9 cellular contexts compared by ENCODE assay signal in genomic region chr14:105397350-105397931, GRCh38. TPM values are rescaled to one million over a fixed set of nuclear protein-coding genes. Genes with fewer than 3 reads are reported as not detected.
DNase-seq lines count a peak whose midpoint lies in the region; ATAC-seq, FAIRE-seq and TF ChIP-seq lines count a peak whose summit lies in the region.
"Had no signal": no experiment of that assay in that cellular context is flagged by ENCODE, and none has a peak within 500 bp of the region (broad histone marks: within the 10 kb centered on the region; RNA-seq: fewer than 3 reads in every experiment).

No MANE protein-coding gene starts in this region.

- H3K27ac ChIP-seq in GM12878 (ENCODE audit: control insufficient read depth, insufficient read depth), result peak overlapping the region; percentile 84
- H3K27ac ChIP-seq in right lobe of liver, result peak overlapping the region in 2 of 3 donors; percentile 82 to 83
- peak overlapping the region in 2 of 3 donors; percentile 74 to 80 for H3K27ac ChIP-seq in thyroid gland

- H3K36me3 Mint-ChIP-seq in activated CD4-positive, alpha-beta T cell treated with anti-CD3 and anti-CD28 coated beads, Interleukin-2, amount 10 ng/mL, durations not matched to agents 24 days and 14 days (ENCODE audit: low read depth), result peaks cover 33% of the 10 kb centered on the region

- H3K4me1 Mint-ChIP-seq in activated CD4-positive, alpha-beta T cell treated with anti-CD3 and anti-CD28 coated beads, Interleukin-2, amount 10 ng/mL, durations not matched to agents 24 days and 14 days, result peaks cover 17% of the 10 kb centered on the region

- H2AFZ ChIP-seq in GM12878 (ENCODE audit: control insufficient read depth, low read depth, low read length), result peak overlapping the region; percentile 92; the same call in 1 of the 2 replicates

- intact Hi-C loops in activated CD4-positive, alpha-beta T cell treated with anti-CD3 and anti-CD28 coated beads, Interleukin-2, amount 10 ng/mL, durations not matched to agents 24 days and 14 days (cut with micrococcal nuclease), result loop anchor here (5.0 kb wide), 1 partner anchor 645 kb away; the partner anchor contains the start of gene SIVA1
- intact Hi-C loops in GM12878 (cut with micrococcal nuclease; ENCODE audit: unreplicated experiment), result no loop called here
- intact Hi-C loops in right lobe of liver (cut with DNase I), result no loop called here
- intact Hi-C loops in thyroid gland (cut with DNase I), result no loop called here

- TF ChIP-seq RAD21 in GM12878 (IDR thresholded peaks at IDR 0.05; ENCODE audit: insufficient read depth, low read depth, low read length), result no peak

- peak overlapping the region; percentile 88 for H3K27ac Mint-ChIP-seq in activated CD4-positive, alpha-beta T cell treated with anti-CD3 and anti-CD28 coated beads, Interleukin-2, amount 10 ng/mL, durations not matched to agents 24 days and 14 days

- no peak for TF ChIP-seq EP300 in GM12878 (IDR thresholded peaks at IDR 0.05; ENCODE audit: borderline replicate concordance in 1 of 2, control insufficient read depth in 1 of 2, low read depth in 2 of 2, low read length in 2 of 2)

- TF ChIP-seq CTCF in GM12878 (IDR thresholded peaks at IDR 0.05 in 2 of 3, conservative IDR thresholded peaks at IDR 0.05 in 1 of 3; ENCODE audit: control insufficient read depth in 2 of 3, extremely low read depth in 1 of 3, insufficient read depth in 1 of 3, low read depth in 3 of 3, low read length in 3 of 3), result no peak
- no peak for TF ChIP-seq CTCF in right lobe of liver (IDR thresholded peaks at IDR 0.05)
- no peak for TF ChIP-seq CTCF in thyroid gland (IDR thresholded peaks at IDR 0.05)
- no peak for TF ChIP-seq CTCF in GM13976 (IDR thresholded peaks at IDR 0.05; ENCODE audit: borderline replicate concordance, control extremely low read depth, extremely low read depth, insufficient read depth, missing control alignments)

- in situ Hi-C loops in GM12878 (cut with MboI), result no loop called here
- in situ Hi-C loops in GM13976 (cut with MboI; ENCODE audit: low sequenced_read_pairs, unreplicated experiment), result no loop called here

- RAD21 ChIA-PET in GM12878 (lab: Charles Lee; ENCODE audit: unreplicated experiment), result interaction anchor here (0.8 kb wide), 1 partner anchor 92 kb away, joined by 3 read pairs; no protein-coding TSS in a partner anchor

- WGBS in GM12878 (ENCODE audit: insufficient coverage, insufficient replicate concordance, low lambda C conversion rate, missing lambda C conversion rate), result 90% methylated on average over 13 of the region's 13 CpGs
- WGBS in right lobe of liver (ENCODE audit: insufficient coverage, low coverage, low lambda C conversion rate, missing lambda C conversion rate), result 93% methylated on average over 2 of the region's 13 CpGs
- 82 to 86% methylated on average over 8 to 13 of the region's 13 CpGs for WGBS in thyroid gland, 2 donors

- H3K9me3 ChIP-seq in GM12878 (replicated peaks; ENCODE audit: control insufficient read depth, insufficient read depth, low read length), result no peaks in the 10 kb centered on the region; the same call in 2 of the 3 replicates
- no peaks in the 10 kb centered on the region for H3K9me3 ChIP-seq in right lobe of liver
- no peaks in the 10 kb centered on the region for H3K9me3 ChIP-seq in thyroid gland

- H3K9me3 Mint-ChIP-seq in activated CD4-positive, alpha-beta T cell treated with anti-CD3 and anti-CD28 coated beads, Interleukin-2, amount 10 ng/mL, durations not matched to agents 24 days and 14 days, result peaks cover 9% of the 10 kb centered on the region

- no peaks in the 10 kb centered on the region for H3K27me3 Mint-ChIP-seq in activated CD4-positive, alpha-beta T cell treated with anti-CD3 and anti-CD28 coated beads, Interleukin-2, amount 10 ng/mL, durations not matched to agents 24 days and 14 days

- peaks cover 15% of the 10 kb centered on the region for H3K79me2 ChIP-seq in GM12878 (ENCODE audit: control insufficient read depth, insufficient read depth, low read length)

- BruUV-seq in GM12878 (replicated peaks; lab: Mats Ljungman, UMichigan), result no TSS peak

- TF ChIP-seq POLR2A in GM12878 (IDR thresholded peaks at IDR 0.05; ENCODE audit: low read depth, low read length), result no peak
- no peak for TF ChIP-seq POLR2A in right lobe of liver (IDR thresholded peaks at IDR 0.05)
- no peak for TF ChIP-seq POLR2A in thyroid gland (IDR thresholded peaks at IDR 0.05)

- H3K36me3 ChIP-seq in GM12878 (ENCODE audit: control insufficient read depth in 2 of 2, insufficient read depth in 2 of 2, low read length in 1 of 2) (peaks cover 1 to 12% of the 10 kb centered on the region in 2 experiments; a peak in 3 of 4 replicates), right lobe of liver (peaks cover 0 to 3% (median 0%) of the 10 kb centered on the region in 4 donors), thyroid gland (peaks cover 3 to 4% of the 10 kb centered on the region in 2 donors)

- peak overlapping the region; percentile 93 for H3K4me3 Mint-ChIP-seq in activated CD4-positive, alpha-beta T cell treated with anti-CD3 and anti-CD28 coated beads, Interleukin-2, amount 10 ng/mL, durations not matched to agents 24 days and 14 days

- CTCF ChIA-PET in GM12878 (lab: Yijun Ruan, JAX), result interaction anchor here (0.6 to 0.8 kb wide), 3 partner anchors 27 to 1020 kb away, joined by 3 read pairs; no protein-coding TSS in a partner anchor

- H4K20me1 ChIP-seq in GM12878 (ENCODE audit: control insufficient read depth, insufficient read depth), result no peaks in the 10 kb centered on the region

- SMC1A ChIA-PET in GM12878 (lab: Charles Lee; ENCODE audit: uncharacterized antibody, unreplicated experiment), result interaction anchor here (1.0 to 1.2 kb wide), 2 partner anchors 27 to 83 kb away, joined by 4 read pairs; no protein-coding TSS in a partner anchor

- H3K4me1 ChIP-seq in GM12878 (ENCODE audit: control insufficient read depth, insufficient read depth, low read length), result peaks cover 15% of the 10 kb centered on the region
- H3K4me1 ChIP-seq in right lobe of liver, result peaks cover 0 to 6% (median 0%) of the 10 kb centered on the region in 4 donors
- peaks cover 12 to 20% of the 10 kb centered on the region in 2 donors for H3K4me1 ChIP-seq in thyroid gland

- peak; percentile 67 for DNase-seq in activated CD4-positive, alpha-beta T cell treated with anti-CD3 and anti-CD28 coated beads, Interleukin-2, amount 10 ng/mL, durations not matched to agents 24 days and 14 days
- DNase-seq in activated CD4-positive, alpha-beta T cell treated with anti-CD3 and anti-CD28 coated beads, Interleukin-2, amount 50 U/mL, for 4 hours, result no peak
- DNase-seq in GM12878 (ENCODE audit: low read depth, low spot score) (no peak), right lobe of liver (peak in 2 of 3 donors; percentile 21 to 57), thyroid gland (no peak), D341Med (ENCODE audit: low spot score) (no peak), GM13976 (ENCODE audit: low spot score) (no peak)

- no peaks in the 10 kb centered on the region for H3K27me3 ChIP-seq in GM12878 (replicated peaks in 1 of 2; ENCODE audit: control insufficient read depth in 2 of 2, insufficient read depth in 2 of 2, low read length in 1 of 2)
- H3K27me3 ChIP-seq in right lobe of liver, result no peaks in the 10 kb centered on the region
- no peaks in the 10 kb centered on the region for H3K27me3 ChIP-seq in thyroid gland

- no peak for FAIRE-seq in GM12878 (lab: Jason Lieb, UNC)
- FAIRE-seq: colon had no signal

- POLR2A ChIA-PET in GM12878 (lab: Charles Lee), result interaction anchor here (0.5 to 1.4 kb wide), 3 partner anchors 11 to 883 kb away, joined by 3 to 8 read pairs (median 5); no protein-coding TSS in a partner anchor

- H3K4me2 ChIP-seq in GM12878 (ENCODE audit: control insufficient read depth, insufficient read depth), result peak overlapping the region; percentile 90; the same call in 1 of the 2 replicates

- peak overlapping the region; percentile 94; the same call in 1 of the 2 replicates for H3K9ac ChIP-seq in GM12878 (ENCODE audit: control insufficient read depth, insufficient read depth, low read length)

- H3K4me3 ChIP-seq in GM12878 (peak overlapping the region; percentile 88; the same call in 1 of the 2 replicates), right lobe of liver (peak overlapping the region in 2 of 3 donors; percentile 71 to 94), thyroid gland (replicated peaks in 1 of 3) (peak overlapping the region in 2 of 3 donors; percentile 96 to 97)

- ATAC-seq in GM12878 (no peak), right lobe of liver (no peak), GM18870 (IDR thresholded peaks at IDR 0.05; ENCODE audit: unreplicated experiment) (no peak)

RNA-seq across cellular contexts. Expression of gene TEX22, which starts 0.9 kb away (rescaled TPM):
- total RNA-seq in activated CD4-positive, alpha-beta T cell treated with anti-CD3 and anti-CD28 coated beads, Interleukin-2, amount 10 ng/mL, durations not matched to agents 24 days and 14 days, result 5.7 and 6.4 TPM in 2 replicates
- total RNA-seq in GM12878 (2013; cell fraction: nucleolus; rRNA removed), result 1.2 and 2.5 TPM in 2 replicates
- 0.49 and 1.0 TPM in 2 replicates for total RNA-seq in GM12878 (2014; rRNA removed)
- 0.54 and 0.64 TPM in 2 replicates for total RNA-seq in GM12878 (2014; rRNA removed; fragmentation: Illumina TruSeq; extraction: Trizol)
- 2.7 and 4.0 TPM in 2 replicates for total RNA-seq in GM12878 (2021)
- 0.18 TPM for polyA plus RNA-seq in GM12878 (2011; ENCODE audit: low read depth)
- 0.12 and 0.15 TPM in 2 replicates for polyA plus RNA-seq in GM12878 (2011; rRNA removed)
- 0.15 and 0.32 TPM in 2 replicates for polyA plus RNA-seq in GM12878 (2011; cell fraction: cytosol; rRNA removed)
- polyA plus RNA-seq in GM12878 (2011; cell fraction: nucleus; rRNA removed), result 2.1 and 2.2 TPM in 2 replicates
- 0.32 and 0.34 TPM in 2 replicates for polyA plus RNA-seq in GM12878 (2012)
- polyA plus RNA-seq in GM12878 (2014; fragmentation: Illumina TruSeq; extraction: Trizol), result 0.12 TPM in 1 of 2 replicates, not detected in the other
- polyA plus RNA-seq in GM12878 (2014; fragmentation: Nextera tagmentation; extraction: Ambion mirVana), result under 1 TPM in 1 of 2 experiments, not detected in 1; 0.02 TPM
- 0.63 and 0.80 TPM in 2 replicates for polyA plus RNA-seq in GM12878 (2014; rRNA removed)
- polyA plus RNA-seq in GM12878 (2016; fragmentation: Nextera tagmentation; extraction: Ambion mirVana), result 1 to 10 TPM; 1.1 to 1.3 TPM
- 0.10 and 0.15 TPM in 2 replicates for polyA minus RNA-seq in GM12878 (2011; rRNA and poly(A)+ RNA removed)
- not detected in 2 replicates for polyA minus RNA-seq in GM12878 (2011; cell fraction: cytosol; rRNA and poly(A)+ RNA removed)
- 0.38 and 0.60 TPM in 2 replicates for polyA minus RNA-seq in GM12878 (2011; cell fraction: nucleus; rRNA and poly(A)+ RNA removed)
- total RNA-seq in right lobe of liver, result under 1 TPM in 3 of 6 experiments, not detected in 3; 0.07 to 0.44 (median 0.35) TPM
- under 1 TPM in 3 of 4 donors, not detected in 1; 0.22 to 0.81 (median 0.33) TPM for total RNA-seq in thyroid gland

RNA-seq across cellular contexts. Expression of gene MTA1, which starts 22.2 kb away (rescaled TPM):
- 187 and 192 TPM in 2 replicates for total RNA-seq in activated CD4-positive, alpha-beta T cell treated with anti-CD3 and anti-CD28 coated beads, Interleukin-2, amount 10 ng/mL, durations not matched to agents 24 days and 14 days
- total RNA-seq in GM12878 (2013; cell fraction: nucleolus; rRNA removed), result 130 and 153 TPM in 2 replicates
- 53.3 and 62.6 TPM in 2 replicates for total RNA-seq in GM12878 (2014; rRNA removed)
- total RNA-seq in GM12878 (2014; rRNA removed; fragmentation: Illumina TruSeq; extraction: Trizol), result 28.1 and 30.8 TPM in 2 replicates
- 138 and 162 TPM in 2 replicates for total RNA-seq in GM12878 (2021)
- polyA plus RNA-seq in GM12878 (2011; ENCODE audit: low read depth), result 20.4 TPM
- 26.0 and 52.3 TPM in 2 replicates for polyA plus RNA-seq in GM12878 (2011; rRNA removed)
- polyA plus RNA-seq in GM12878 (2011; cell fraction: cytosol; rRNA removed), result 41.2 and 55.8 TPM in 2 replicates
- 459 and 605 TPM in 2 replicates for polyA plus RNA-seq in GM12878 (2011; cell fraction: nucleus; rRNA removed)
- 68.8 and 74.0 TPM in 2 replicates for polyA plus RNA-seq in GM12878 (2012)
- polyA plus RNA-seq in GM12878 (2014; fragmentation: Illumina TruSeq; extraction: Trizol), result 9.6 and 30.4 TPM in 2 replicates
- polyA plus RNA-seq in GM12878 (2014; fragmentation: Nextera tagmentation; extraction: Ambion mirVana), result under 1 TPM; 0.14 to 0.69 TPM
- 114 and 134 TPM in 2 replicates for polyA plus RNA-seq in GM12878 (2014; rRNA removed)
- 10 to 100 TPM in 1 of 2 experiments, 1 to 10 TPM in 1; 7.7 to 10.3 TPM for polyA plus RNA-seq in GM12878 (2016; fragmentation: Nextera tagmentation; extraction: Ambion mirVana)
- 22.1 and 40.2 TPM in 2 replicates for polyA minus RNA-seq in GM12878 (2011; rRNA and poly(A)+ RNA removed)
- 42.9 and 49.3 TPM in 2 replicates for polyA minus RNA-seq in GM12878 (2011; cell fraction: cytosol; rRNA and poly(A)+ RNA removed)
- 62.5 and 113 TPM in 2 replicates for polyA minus RNA-seq in GM12878 (2011; cell fraction: nucleus; rRNA and poly(A)+ RNA removed)
- total RNA-seq in right lobe of liver, result 10 to 100 TPM; 18.6 to 45.1 (median 29.2) TPM
- 100 to 1,000 TPM in 2 of 4 donors, 10 to 100 TPM in 2; 66.2 to 111 (median 90.0) TPM for total RNA-seq in thyroid gland

Comparison
In these comparisons a context has a peak if more than half of its experiments do, and no peak if none do; other contexts are left out.
1. DNase-seq: peak in activated CD4-positive, alpha-beta T cell treated with anti-CD3 and anti-CD28 coated beads, Interleukin-2, amount 10 ng/mL, durations not matched to agents 24 days and 14 days (single experiment) and right lobe of liver (2 of 3); none in activated CD4-positive, alpha-beta T cell treated with anti-CD3 and anti-CD28 coated beads, Interleukin-2, amount 50 U/mL, for 4 hours (0 of 2), GM12878 (single experiment), thyroid gland (0 of 2), D341Med (single experiment) and GM13976 (single experiment).
2. Peak in every context shown above with its lines, with median percentiles within 50 percentile points of each other: H3K27ac ChIP-seq and H3K4me3 ChIP-seq.